ENCODE assay signal across 2 cellular contexts in genomic region chr2:206435738-206436137, GRCh38.
TF ChIP-seq lines count a peak whose summit lies in the region.

No MANE protein-coding gene starts in this region.

TF ChIP-seq in endothelial cell of umbilical vein, 7 proteins besides CTCF, POLR2A, EP300 and RAD21:
- TF ChIP-seq POLR2AphosphoS5 (IDR thresholded peaks at IDR 0.05; ENCODE audit: insufficient read depth, low read depth, low read length) (no peak), EZH2 (IDR thresholded peaks at IDR 0.05; ENCODE audit: borderline replicate concordance, low read depth, low read length, severe bottlenecking) (no peak), JUN (IDR thresholded peaks at IDR 0.05; ENCODE audit: borderline replicate concordance, insufficient read depth, insufficient read length, low read depth) (no peak), GATA2 (IDR thresholded peaks at IDR 0.05; ENCODE audit: insufficient read depth, insufficient read length, low read depth, low read length) (peak; percentile 38)
- TF ChIP-seq, protein P1, sequence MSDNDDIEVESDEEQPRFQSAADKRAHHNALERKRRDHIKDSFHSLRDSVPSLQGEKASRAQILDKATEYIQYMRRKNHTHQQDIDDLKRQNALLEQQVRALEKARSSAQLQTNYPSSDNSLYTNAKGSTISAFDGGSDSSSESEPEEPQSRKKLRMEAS (IDR thresholded peaks at IDR 0.05; ENCODE audit: insufficient read depth, insufficient read length): no peak
TF ChIP-seq in endothelial cell of umbilical vein: peak in this region for 1.

TF ChIP-seq in HepG2, 621 proteins besides CTCF, POLR2A, EP300 and RAD21 (continues in another document):
- TF ChIP-seq KLF13 (CRISPR knock-in tag; IDR thresholded peaks at IDR 0.05): no peak
- TF ChIP-seq SOX13 (IDR thresholded peaks at IDR 0.05): 0 out of 2 replicates have a peak, but pooled peaks have one; percentile 25
- TF ChIP-seq SOX13 (CRISPR knock-in tag; conservative IDR thresholded peaks at IDR 0.05 in 1 of 2, IDR thresholded peaks at IDR 0.05 in 1 of 2): peak in 1 of 2 experiments; percentile 73; a peak in 2 of 4 replicates
- no peak for TF ChIP-seq ATRX (CRISPR knock-in tag; IDR thresholded peaks at IDR 0.05; ENCODE audit: borderline replicate concordance)
- TF ChIP-seq, protein P2, sequence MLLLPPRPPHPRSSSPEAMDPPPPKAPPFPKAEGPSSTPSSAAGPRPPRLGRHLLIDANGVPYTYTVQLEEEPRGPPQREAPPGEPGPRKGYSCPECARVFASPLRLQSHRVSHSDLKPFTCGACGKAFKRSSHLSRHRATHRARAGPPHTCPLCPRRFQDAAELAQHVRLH (CRISPR knock-in tag; IDR thresholded peaks at IDR 0.05; ENCODE audit: borderline replicate concordance, low read depth): no peak
- TF ChIP-seq MIER3 (CRISPR knock-in tag; IDR thresholded peaks at IDR 0.05; ENCODE audit: borderline replicate concordance): no peak
- no peak for TF ChIP-seq SATB2 (CRISPR knock-in tag; IDR thresholded peaks at IDR 0.05)
- no peak for TF ChIP-seq ZNF747 (CRISPR knock-in tag; IDR thresholded peaks at IDR 0.05; ENCODE audit: borderline replicate concordance)
- TF ChIP-seq ZNF484 (CRISPR knock-in tag; IDR thresholded peaks at IDR 0.05; ENCODE audit: borderline replicate concordance, low read depth): no peak
- no peak for TF ChIP-seq ZBTB7B (CRISPR knock-in tag; IDR thresholded peaks at IDR 0.05)
- peak; percentile 65; the same call in 1 of the 2 replicates for TF ChIP-seq FOXJ3 (CRISPR knock-in tag; IDR thresholded peaks at IDR 0.05; ENCODE audit: borderline replicate concordance)
- TF ChIP-seq BCL6 (CRISPR knock-in tag; IDR thresholded peaks at IDR 0.05): 0 out of 2 replicates have a peak, but pooled peaks have one; percentile 21
- TF ChIP-seq ZNF577 (CRISPR knock-in tag; IDR thresholded peaks at IDR 0.05; ENCODE audit: borderline replicate concordance, low read depth): no peak
- TF ChIP-seq HOXA5 (CRISPR knock-in tag; IDR thresholded peaks at IDR 0.05): 0 out of 2 replicates have a peak, but pooled peaks have one; percentile 43
- TF ChIP-seq AGO2 (optimal IDR thresholded peaks at IDR 0.05; ENCODE audit: low read depth, low read length): no peak
- TF ChIP-seq NFATC3 (CRISPR knock-in tag; IDR thresholded peaks at IDR 0.05): no peak
- no peak for TF ChIP-seq ZNF225 (CRISPR knock-in tag; IDR thresholded peaks at IDR 0.05)
- TF ChIP-seq ZNF644 (CRISPR knock-in tag; IDR thresholded peaks at IDR 0.05; ENCODE audit: low read depth): 0 out of 2 replicates have a peak, but pooled peaks have one; percentile 8
- no peak for TF ChIP-seq TEAD2 (CRISPR knock-in tag; IDR thresholded peaks at IDR 0.05)
- TF ChIP-seq, protein P3, sequence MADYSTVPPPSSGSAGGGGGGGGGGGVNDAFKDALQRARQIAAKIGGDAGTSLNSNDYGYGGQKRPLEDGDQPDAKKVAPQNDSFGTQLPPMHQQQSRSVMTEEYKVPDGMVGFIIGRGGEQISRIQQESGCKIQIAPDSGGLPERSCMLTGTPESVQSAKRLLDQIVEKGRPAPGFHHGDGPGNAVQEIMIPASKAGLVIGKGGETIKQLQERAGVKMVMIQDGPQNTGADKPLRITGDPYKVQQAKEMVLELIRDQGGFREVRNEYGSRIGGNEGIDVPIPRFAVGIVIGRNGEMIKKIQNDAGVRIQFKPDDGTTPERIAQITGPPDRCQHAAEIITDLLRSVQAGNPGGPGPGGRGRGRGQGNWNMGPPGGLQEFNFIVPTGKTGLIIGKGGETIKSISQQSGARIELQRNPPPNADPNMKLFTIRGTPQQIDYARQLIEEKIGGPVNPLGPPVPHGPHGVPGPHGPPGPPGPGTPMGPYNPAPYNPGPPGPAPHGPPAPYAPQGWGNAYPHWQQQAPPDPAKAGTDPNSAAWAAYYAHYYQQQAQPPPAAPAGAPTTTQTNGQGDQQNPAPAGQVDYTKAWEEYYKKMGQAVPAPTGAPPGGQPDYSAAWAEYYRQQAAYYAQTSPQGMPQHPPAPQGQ (CRISPR knock-in tag; IDR thresholded peaks at IDR 0.05; ENCODE audit: borderline replicate concordance): no peak
- TF ChIP-seq ZNF616 (CRISPR knock-in tag; IDR thresholded peaks at IDR 0.05; ENCODE audit: low read depth): no peak
- TF ChIP-seq, protein P4, sequence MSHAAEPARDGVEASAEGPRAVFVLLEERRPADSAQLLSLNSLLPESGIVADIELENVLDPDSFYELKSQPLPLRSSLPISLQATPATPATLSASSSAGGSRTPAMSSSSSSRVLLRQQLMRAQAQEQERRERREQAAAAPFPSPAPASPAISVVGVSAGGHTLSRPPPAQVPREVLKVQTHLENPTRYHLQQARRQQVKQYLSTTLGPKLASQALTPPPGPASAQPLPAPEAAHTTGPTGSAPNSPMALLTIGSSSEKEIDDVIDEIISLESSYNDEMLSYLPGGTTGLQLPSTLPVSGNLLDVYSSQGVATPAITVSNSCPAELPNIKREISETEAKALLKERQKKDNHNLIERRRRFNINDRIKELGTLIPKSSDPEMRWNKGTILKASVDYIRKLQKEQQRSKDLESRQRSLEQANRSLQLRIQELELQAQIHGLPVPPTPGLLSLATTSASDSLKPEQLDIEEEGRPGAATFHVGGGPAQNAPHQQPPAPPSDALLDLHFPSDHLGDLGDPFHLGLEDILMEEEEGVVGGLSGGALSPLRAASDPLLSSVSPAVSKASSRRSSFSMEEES (CRISPR knock-in tag; IDR thresholded peaks at IDR 0.05): no peak
- no peak for TF ChIP-seq ZNF546 (CRISPR knock-in tag; conservative IDR thresholded peaks at IDR 0.05)
- no peak for TF ChIP-seq NR2F6 (IDR thresholded peaks at IDR 0.05)
- no peak for TF ChIP-seq NR2F6 (CRISPR knock-in tag; IDR thresholded peaks at IDR 0.05)
- TF ChIP-seq HMG20A (CRISPR knock-in tag; IDR thresholded peaks at IDR 0.05; ENCODE audit: borderline replicate concordance): peak; percentile 19; the same call in 1 of the 2 replicates
- TF ChIP-seq YY1 (IDR thresholded peaks at IDR 0.05; ENCODE audit: insufficient read depth, insufficient replicate concordance, low read depth, low read length): no peak
- TF ChIP-seq ARNT (IDR thresholded peaks at IDR 0.05): no peak
- TF ChIP-seq MATR3 (CRISPR knock-in tag; IDR thresholded peaks at IDR 0.05): no peak
- no peak for TF ChIP-seq SNAI1 (CRISPR knock-in tag; IDR thresholded peaks at IDR 0.05; ENCODE audit: borderline replicate concordance)
- TF ChIP-seq, protein P5, sequence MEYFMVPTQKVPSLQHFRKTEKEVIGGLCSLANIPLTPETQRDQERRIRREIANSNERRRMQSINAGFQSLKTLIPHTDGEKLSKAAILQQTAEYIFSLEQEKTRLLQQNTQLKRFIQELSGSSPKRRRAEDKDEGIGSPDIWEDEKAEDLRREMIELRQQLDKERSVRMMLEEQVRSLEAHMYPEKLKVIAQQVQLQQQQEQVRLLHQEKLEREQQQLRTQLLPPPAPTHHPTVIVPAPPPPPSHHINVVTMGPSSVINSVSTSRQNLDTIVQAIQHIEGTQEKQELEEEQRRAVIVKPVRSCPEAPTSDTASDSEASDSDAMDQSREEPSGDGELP (IDR thresholded peaks at IDR 0.05; ENCODE audit: borderline replicate concordance, low read depth): 0 out of 2 replicates have a peak, but pooled peaks have one; percentile 15
- peak; percentile 67 for TF ChIP-seq SOX5 (CRISPR knock-in tag; IDR thresholded peaks at IDR 0.05; ENCODE audit: borderline replicate concordance)
- TF ChIP-seq, protein P6, sequence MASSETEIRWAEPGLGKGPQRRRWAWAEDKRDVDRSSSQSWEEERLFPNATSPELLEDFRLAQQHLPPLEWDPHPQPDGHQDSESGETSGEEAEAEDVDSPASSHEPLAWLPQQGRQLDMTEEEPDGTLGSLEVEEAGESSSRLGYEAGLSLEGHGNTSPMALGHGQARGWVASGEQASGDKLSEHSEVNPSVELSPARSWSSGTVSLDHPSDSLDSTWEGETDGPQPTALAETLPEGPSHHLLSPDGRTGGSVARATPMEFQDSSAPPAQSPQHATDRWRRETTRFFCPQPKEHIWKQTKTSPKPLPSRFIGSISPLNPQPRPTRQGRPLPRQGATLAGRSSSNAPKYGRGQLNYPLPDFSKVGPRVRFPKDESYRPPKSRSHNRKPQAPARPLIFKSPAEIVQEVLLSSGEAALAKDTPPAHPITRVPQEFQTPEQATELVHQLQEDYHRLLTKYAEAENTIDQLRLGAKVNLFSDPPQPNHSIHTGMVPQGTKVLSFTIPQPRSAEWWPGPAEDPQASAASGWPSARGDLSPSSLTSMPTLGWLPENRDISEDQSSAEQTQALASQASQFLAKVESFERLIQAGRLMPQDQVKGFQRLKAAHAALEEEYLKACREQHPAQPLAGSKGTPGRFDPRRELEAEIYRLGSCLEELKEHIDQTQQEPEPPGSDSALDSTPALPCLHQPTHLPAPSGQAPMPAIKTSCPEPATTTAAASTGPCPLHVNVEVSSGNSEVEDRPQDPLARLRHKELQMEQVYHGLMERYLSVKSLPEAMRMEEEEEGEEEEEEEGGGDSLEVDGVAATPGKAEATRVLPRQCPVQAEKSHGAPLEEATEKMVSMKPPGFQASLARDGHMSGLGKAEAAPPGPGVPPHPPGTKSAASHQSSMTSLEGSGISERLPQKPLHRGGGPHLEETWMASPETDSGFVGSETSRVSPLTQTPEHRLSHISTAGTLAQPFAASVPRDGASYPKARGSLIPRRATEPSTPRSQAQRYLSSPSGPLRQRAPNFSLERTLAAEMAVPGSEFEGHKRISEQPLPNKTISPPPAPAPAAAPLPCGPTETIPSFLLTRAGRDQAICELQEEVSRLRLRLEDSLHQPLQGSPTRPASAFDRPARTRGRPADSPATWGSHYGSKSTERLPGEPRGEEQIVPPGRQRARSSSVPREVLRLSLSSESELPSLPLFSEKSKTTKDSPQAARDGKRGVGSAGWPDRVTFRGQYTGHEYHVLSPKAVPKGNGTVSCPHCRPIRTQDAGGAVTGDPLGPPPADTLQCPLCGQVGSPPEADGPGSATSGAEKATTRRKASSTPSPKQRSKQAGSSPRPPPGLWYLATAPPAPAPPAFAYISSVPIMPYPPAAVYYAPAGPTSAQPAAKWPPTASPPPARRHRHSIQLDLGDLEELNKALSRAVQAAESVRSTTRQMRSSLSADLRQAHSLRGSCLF (CRISPR knock-in tag; IDR thresholded peaks at IDR 0.05; ENCODE audit: borderline replicate concordance): no peak
- no peak for TF ChIP-seq ZHX1 (CRISPR knock-in tag; IDR thresholded peaks at IDR 0.05; ENCODE audit: low read depth)
- TF ChIP-seq, protein P7, sequence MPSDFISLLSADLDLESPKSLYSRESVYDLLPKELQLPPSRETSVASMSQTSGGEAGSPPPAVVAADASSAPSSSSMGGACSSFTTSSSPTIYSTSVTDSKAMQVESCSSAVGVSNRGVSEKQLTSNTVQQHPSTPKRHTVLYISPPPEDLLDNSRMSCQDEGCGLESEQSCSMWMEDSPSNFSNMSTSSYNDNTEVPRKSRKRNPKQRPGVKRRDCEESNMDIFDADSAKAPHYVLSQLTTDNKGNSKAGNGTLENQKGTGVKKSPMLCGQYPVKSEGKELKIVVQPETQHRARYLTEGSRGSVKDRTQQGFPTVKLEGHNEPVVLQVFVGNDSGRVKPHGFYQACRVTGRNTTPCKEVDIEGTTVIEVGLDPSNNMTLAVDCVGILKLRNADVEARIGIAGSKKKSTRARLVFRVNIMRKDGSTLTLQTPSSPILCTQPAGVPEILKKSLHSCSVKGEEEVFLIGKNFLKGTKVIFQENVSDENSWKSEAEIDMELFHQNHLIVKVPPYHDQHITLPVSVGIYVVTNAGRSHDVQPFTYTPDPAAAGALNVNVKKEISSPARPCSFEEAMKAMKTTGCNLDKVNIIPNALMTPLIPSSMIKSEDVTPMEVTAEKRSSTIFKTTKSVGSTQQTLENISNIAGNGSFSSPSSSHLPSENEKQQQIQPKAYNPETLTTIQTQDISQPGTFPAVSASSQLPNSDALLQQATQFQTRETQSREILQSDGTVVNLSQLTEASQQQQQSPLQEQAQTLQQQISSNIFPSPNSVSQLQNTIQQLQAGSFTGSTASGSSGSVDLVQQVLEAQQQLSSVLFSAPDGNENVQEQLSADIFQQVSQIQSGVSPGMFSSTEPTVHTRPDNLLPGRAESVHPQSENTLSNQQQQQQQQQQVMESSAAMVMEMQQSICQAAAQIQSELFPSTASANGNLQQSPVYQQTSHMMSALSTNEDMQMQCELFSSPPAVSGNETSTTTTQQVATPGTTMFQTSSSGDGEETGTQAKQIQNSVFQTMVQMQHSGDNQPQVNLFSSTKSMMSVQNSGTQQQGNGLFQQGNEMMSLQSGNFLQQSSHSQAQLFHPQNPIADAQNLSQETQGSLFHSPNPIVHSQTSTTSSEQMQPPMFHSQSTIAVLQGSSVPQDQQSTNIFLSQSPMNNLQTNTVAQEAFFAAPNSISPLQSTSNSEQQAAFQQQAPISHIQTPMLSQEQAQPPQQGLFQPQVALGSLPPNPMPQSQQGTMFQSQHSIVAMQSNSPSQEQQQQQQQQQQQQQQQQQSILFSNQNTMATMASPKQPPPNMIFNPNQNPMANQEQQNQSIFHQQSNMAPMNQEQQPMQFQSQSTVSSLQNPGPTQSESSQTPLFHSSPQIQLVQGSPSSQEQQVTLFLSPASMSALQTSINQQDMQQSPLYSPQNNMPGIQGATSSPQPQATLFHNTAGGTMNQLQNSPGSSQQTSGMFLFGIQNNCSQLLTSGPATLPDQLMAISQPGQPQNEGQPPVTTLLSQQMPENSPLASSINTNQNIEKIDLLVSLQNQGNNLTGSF (CRISPR knock-in tag; IDR thresholded peaks at IDR 0.05): no peak
- TF ChIP-seq HMGXB4 (CRISPR knock-in tag; IDR thresholded peaks at IDR 0.05; ENCODE audit: borderline replicate concordance in 1 of 2, low read depth in 1 of 2): no peak
